Comparison of ENCODE assay signal across 12 cellular contexts in genomic region chr1:235841938-235842545, GRCh38. TPM values are rescaled to one million over a fixed set of nuclear protein-coding genes. Genes with fewer than 3 reads are reported as not detected.
DNase-seq lines count a peak whose midpoint lies in the region; ATAC-seq lines count a peak whose summit lies in the region.
"Had no signal": no experiment of that assay in that cellular context is flagged by ENCODE, and none has a peak within 500 bp of the region (broad histone marks: within the 10 kb centered on the region; RNA-seq: fewer than 3 reads in every experiment).

No MANE protein-coding gene starts in this region.

- ATAC-seq in GM18867 (IDR thresholded peaks at IDR 0.05; ENCODE audit: unreplicated experiment) (peak; percentile 79), GM21576 (IDR thresholded peaks at IDR 0.05; ENCODE audit: unreplicated experiment) (peak; percentile 85), HG03460 (IDR thresholded peaks at IDR 0.05; ENCODE audit: unreplicated experiment) (peak; percentile 73)
- no peak for ATAC-seq in natural killer cell treated with Interleukin-12 subunit alpha and Interleukin-12 subunit beta and Interleukin-15 and Interleukin-18, amount 100 ng/mL, for 72 hours
- ATAC-seq: activated naive CD4-positive, alpha-beta T cell treated with anti-CD3 and anti-CD28 coated beads, Interleukin-2, amount 50 U/mL, for 72 hours; left lobe of liver; stimulated activated naive CD8-positive, alpha-beta T cell treated with anti-CD3 and anti-CD28 coated beads, Interleukin-15, amount 100 ng/mL, for 72 hours had no signal

- intact Hi-C loops in posterior cingulate gyrus (cut with DNase I), result no loop called here

- no peaks in the 10 kb centered on the region for H3K27me3 Mint-ChIP-seq in natural killer cell treated with Interleukin-12 subunit alpha and Interleukin-12 subunit beta and Interleukin-15 and Interleukin-18, amount 100 ng/mL, for 72 hours
- H3K27me3 Mint-ChIP-seq: stimulated activated naive CD8-positive, alpha-beta T cell treated with anti-CD3 and anti-CD28 coated beads, Interleukin-15, amount 100 ng/mL, for 72 hours had no signal

- H3K36me3 Mint-ChIP-seq in natural killer cell treated with Interleukin-12 subunit alpha and Interleukin-12 subunit beta and Interleukin-15 and Interleukin-18, amount 100 ng/mL, for 72 hours, result peaks cover 12% of the 10 kb centered on the region

- peaks cover 42 to 46% of the 10 kb centered on the region in 2 donors for H3K4me1 Mint-ChIP-seq in natural killer cell treated with Interleukin-12 subunit alpha and Interleukin-12 subunit beta and Interleukin-15 and Interleukin-18, amount 100 ng/mL, for 72 hours (ENCODE audit: low read depth in 2 of 2)

- no peaks in the 10 kb centered on the region for H3K9me3 Mint-ChIP-seq in natural killer cell treated with Interleukin-12 subunit alpha and Interleukin-12 subunit beta and Interleukin-15 and Interleukin-18, amount 100 ng/mL, for 72 hours

- peak overlapping the region; percentile 16 to 57 for H3K27ac Mint-ChIP-seq in natural killer cell treated with Interleukin-12 subunit alpha and Interleukin-12 subunit beta and Interleukin-15 and Interleukin-18, amount 100 ng/mL, for 72 hours
- H3K27ac Mint-ChIP-seq: stimulated activated naive CD8-positive, alpha-beta T cell treated with anti-CD3 and anti-CD28 coated beads, Interleukin-15, amount 100 ng/mL, for 72 hours had no signal

- no peak for DNase-seq in natural killer cell treated with Interleukin-12 subunit alpha and Interleukin-12 subunit beta and Interleukin-15 and Interleukin-18, amount 100 ng/mL, for 72 hours (ENCODE audit: low spot score)
- DNase-seq in cerebellar cortex (ENCODE audit: low spot score), result no peak
- no peak for DNase-seq in activated effector memory CD4-positive, alpha-beta T cell treated with Interleukin-2 at 50 U/mL for 16 hours
- DNase-seq in posterior cingulate gyrus, result no peak
- DNase-seq: NCI-H2171 treated with DMSO at 0.1 percent for 48 hours; sigmoid colon; stimulated activated naive CD8-positive, alpha-beta T cell treated with anti-CD3 and anti-CD28 coated beads, Interleukin-15, amount 100 ng/mL, for 72 hours had no signal

- no peak overlapping the region for H3K4me3 Mint-ChIP-seq in natural killer cell treated with Interleukin-12 subunit alpha and Interleukin-12 subunit beta and Interleukin-15 and Interleukin-18, amount 100 ng/mL, for 72 hours
- H3K4me3 Mint-ChIP-seq: stimulated activated naive CD8-positive, alpha-beta T cell treated with anti-CD3 and anti-CD28 coated beads, Interleukin-15, amount 100 ng/mL, for 72 hours had no signal

RNA-seq across cellular contexts. Expression of gene LYST, which starts 24.7 kb away (rescaled TPM):
- total RNA-seq in natural killer cell treated with Interleukin-12 subunit alpha and Interleukin-12 subunit beta and Interleukin-15 and Interleukin-18, amount 100 ng/mL, for 72 hours, result 10 to 100 TPM; 68.8 to 91.2 TPM

Comparison
In these comparisons a context has a peak if more than half of its experiments do, and no peak if none do; other contexts are left out.
1. ATAC-seq: peak in GM18867 (single experiment), GM21576 (single experiment) and HG03460 (single experiment); none in natural killer cell treated with Interleukin-12 subunit alpha and Interleukin-12 subunit beta and Interleukin-15 and Interleukin-18, amount 100 ng/mL, for 72 hours (0 of 2).